Comparison of ENCODE assay signal across 1 cellular context in the genomic region with DNA sequence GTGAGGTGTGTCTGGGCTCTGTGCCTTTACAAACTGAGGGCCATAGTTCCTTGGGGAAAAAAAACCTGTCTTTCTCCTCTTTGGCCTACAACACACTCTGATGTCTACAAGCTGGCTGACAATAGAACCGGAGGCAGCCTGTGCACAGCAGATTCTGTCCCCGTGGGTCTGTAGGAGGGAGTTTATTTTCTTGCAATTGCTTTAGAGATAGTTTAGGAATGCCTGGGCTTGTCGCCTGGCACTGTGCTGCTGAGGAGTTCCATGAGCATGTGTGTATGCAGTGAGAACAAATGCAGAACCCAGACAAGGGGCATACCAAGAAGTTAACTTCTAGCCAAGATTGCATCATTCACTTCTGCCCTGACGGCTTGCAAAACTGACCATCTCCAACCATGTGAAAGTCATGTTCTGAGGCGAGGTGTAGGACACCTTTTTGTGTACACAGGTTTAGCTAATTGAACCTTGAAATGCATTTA.
A peak's percentile ranks its signal among the peaks of the same experiment; 100 is the strongest.
TF ChIP-seq lines count a peak whose summit lies in the region.

No MANE protein-coding gene starts in this region.

TF ChIP-seq in IMR-90, 13 proteins besides CTCF, POLR2A, EP300 and RAD21 (continued from another document):
- 0 out of 2 replicates have a peak, but pooled peaks have one; percentile 14 for TF ChIP-seq FOS (IDR thresholded peaks at IDR 0.05; ENCODE audit: low read depth, low read length)
- TF ChIP-seq MAZ (IDR thresholded peaks at IDR 0.05; ENCODE audit: borderline replicate concordance, low read depth, low read length): 0 out of 2 replicates have a peak, but pooled peaks have one; percentile 9
